In the genomic region with DNA sequence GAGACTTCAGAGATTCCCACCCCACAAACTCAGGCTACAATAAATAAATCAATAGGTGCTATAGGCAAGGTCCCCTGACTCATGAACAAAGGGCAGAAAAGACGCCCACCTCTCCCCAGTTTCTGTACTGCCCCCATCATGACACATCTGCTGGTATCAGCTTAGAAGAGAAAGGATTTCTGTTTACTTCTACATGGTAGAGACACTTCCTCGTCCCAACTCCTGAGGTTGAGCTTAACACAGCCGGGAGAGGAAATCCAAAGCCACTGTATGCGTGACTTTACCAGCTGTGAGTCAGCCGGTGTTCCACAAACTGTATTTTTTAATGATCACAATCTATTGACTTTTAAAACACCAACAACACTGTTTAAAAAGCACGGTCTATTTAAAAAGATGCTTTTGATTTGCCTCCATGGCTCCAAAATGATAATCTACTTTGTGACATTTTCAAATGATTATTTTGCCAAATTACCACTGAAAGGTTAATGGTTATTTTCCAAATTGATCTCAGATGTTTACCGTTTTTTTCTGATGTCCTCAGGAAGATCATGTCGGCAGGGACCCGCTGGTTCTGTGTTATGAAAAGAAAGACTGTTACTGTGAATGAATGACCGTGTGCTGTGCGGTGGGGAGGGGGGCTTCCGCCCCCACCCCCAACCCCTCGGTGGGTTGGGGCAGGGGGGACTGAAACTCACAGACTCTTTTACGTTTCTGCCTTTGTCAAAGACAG, we compare ENCODE assay signal across 8 cellular contexts.
DNase-seq lines count a peak whose midpoint lies in the region; ATAC-seq lines count a peak whose summit lies in the region.

No MANE protein-coding gene starts in this region.

- 23% methylated on average over 12 of the region's 14 CpGs for WGBS in mesenchymal stem cell

- no peak overlapping the region for H2BK15ac ChIP-seq in mesenchymal stem cell (ENCODE audit: low read depth, poor library complexity, severe bottlenecking)

- no peak overlapping the region for H4K91ac ChIP-seq in mesenchymal stem cell (ENCODE audit: low read length)

- H3K23ac ChIP-seq in mesenchymal stem cell (ENCODE audit: low read length in 2 of 2), result no peak overlapping the region

- H3K4me1 ChIP-seq in mesenchymal stem cell (ENCODE audit: control insufficient read depth, insufficient read depth, low read depth, low read length), result peaks cover 3% of the 10 kb centered on the region

- peaks cover 5% of the 10 kb centered on the region for H3K79me1 ChIP-seq in mesenchymal stem cell (replicated peaks; ENCODE audit: low read length, poor library complexity, severe bottlenecking)

- peaks cover 15 to 34% of the 10 kb centered on the region in 2 experiments for H3K36me3 ChIP-seq in mesenchymal stem cell (ENCODE audit: control insufficient read depth in 1 of 2, insufficient read depth in 2 of 2, low read depth in 1 of 2, low read length in 2 of 2)

- peak overlapping the region; percentile 77 for H2BK120ac ChIP-seq in mesenchymal stem cell (ENCODE audit: low read depth, low read length)

- H2AK5ac ChIP-seq in mesenchymal stem cell (ENCODE audit: low read length, severe bottlenecking), result peak overlapping the region; percentile 31

- H3K4me2 ChIP-seq in mesenchymal stem cell (ENCODE audit: low read length, poor library complexity, severe bottlenecking), result peak overlapping the region; percentile 90

- H3K27me3 ChIP-seq in mesenchymal stem cell (ENCODE audit: control insufficient read depth in 1 of 2, insufficient read depth in 1 of 2, low read length in 2 of 2), result no peaks in the 10 kb centered on the region

- no peaks in the 10 kb centered on the region for H3K9me3 ChIP-seq in mesenchymal stem cell (ENCODE audit: control insufficient read depth, low read length)

- peak overlapping the region; percentile 77 for H4K8ac ChIP-seq in mesenchymal stem cell (ENCODE audit: low read length)

- ATAC-seq in GM21576 (IDR thresholded peaks at IDR 0.05; ENCODE audit: unreplicated experiment) (no peak), GM18868 (IDR thresholded peaks at IDR 0.05; ENCODE audit: unreplicated experiment) (no peak)

- H2BK12ac ChIP-seq in mesenchymal stem cell (ENCODE audit: low read length in 2 of 2), result peak overlapping the region in 1 of 2 experiments; percentile 27

- peak overlapping the region; percentile 15 to 92 for H3K4ac ChIP-seq in mesenchymal stem cell (ENCODE audit: low read depth in 1 of 2, low read length in 2 of 2)

- no peak overlapping the region for H2BK5ac ChIP-seq in mesenchymal stem cell (ENCODE audit: low read depth, low read length, poor library complexity, severe bottlenecking)

- DNase-seq in AG20443 (ENCODE audit: low spot score) (peak; percentile 83), HT1080 (ENCODE audit: low read depth) (peak; percentile 65), astrocyte of the hippocampus (ENCODE audit: low read depth, low spot score) (peak; percentile 73), mesenchymal stem cell (peak; percentile 94), NCI-H2107 (lab: John Stamatoyannopoulos, UW) (no peak)
- DNase-seq in activated effector memory CD4-positive, alpha-beta T cell treated with Interleukin-2 at 50 U/mL for 16 hours, result no peak

- peak overlapping the region; percentile 31 for H3K27ac ChIP-seq in mesenchymal stem cell (ENCODE audit: low read length, poor library complexity, severe bottlenecking)

- H3K14ac ChIP-seq in mesenchymal stem cell (ENCODE audit: low read length in 2 of 2), result no peak overlapping the region

- H3K4me3 ChIP-seq in mesenchymal stem cell (ENCODE audit: insufficient read depth in 1 of 2, low read depth in 1 of 2, low read length in 2 of 2), result peak overlapping the region in 1 of 2 experiments; percentile 68

- peak overlapping the region in 1 of 2 experiments; percentile 70 for H3K18ac ChIP-seq in mesenchymal stem cell (ENCODE audit: low read depth in 1 of 2, low read length in 2 of 2)

- H3K9ac ChIP-seq in mesenchymal stem cell (ENCODE audit: low read length), result peak overlapping the region; percentile 92

- H2AFZ ChIP-seq in mesenchymal stem cell (ENCODE audit: low read depth, low read length), result no peak overlapping the region

Comparison
In these comparisons a context has a peak if more than half of its experiments do, and no peak if none do; other contexts are left out.
1. DNase-seq: peak in AG20443 (single experiment), HT1080 (single experiment), astrocyte of the hippocampus (single experiment) and mesenchymal stem cell (single experiment); none in NCI-H2107 (single experiment) and activated effector memory CD4-positive, alpha-beta T cell treated with Interleukin-2 at 50 U/mL for 16 hours (single experiment).